In the genomic region with DNA sequence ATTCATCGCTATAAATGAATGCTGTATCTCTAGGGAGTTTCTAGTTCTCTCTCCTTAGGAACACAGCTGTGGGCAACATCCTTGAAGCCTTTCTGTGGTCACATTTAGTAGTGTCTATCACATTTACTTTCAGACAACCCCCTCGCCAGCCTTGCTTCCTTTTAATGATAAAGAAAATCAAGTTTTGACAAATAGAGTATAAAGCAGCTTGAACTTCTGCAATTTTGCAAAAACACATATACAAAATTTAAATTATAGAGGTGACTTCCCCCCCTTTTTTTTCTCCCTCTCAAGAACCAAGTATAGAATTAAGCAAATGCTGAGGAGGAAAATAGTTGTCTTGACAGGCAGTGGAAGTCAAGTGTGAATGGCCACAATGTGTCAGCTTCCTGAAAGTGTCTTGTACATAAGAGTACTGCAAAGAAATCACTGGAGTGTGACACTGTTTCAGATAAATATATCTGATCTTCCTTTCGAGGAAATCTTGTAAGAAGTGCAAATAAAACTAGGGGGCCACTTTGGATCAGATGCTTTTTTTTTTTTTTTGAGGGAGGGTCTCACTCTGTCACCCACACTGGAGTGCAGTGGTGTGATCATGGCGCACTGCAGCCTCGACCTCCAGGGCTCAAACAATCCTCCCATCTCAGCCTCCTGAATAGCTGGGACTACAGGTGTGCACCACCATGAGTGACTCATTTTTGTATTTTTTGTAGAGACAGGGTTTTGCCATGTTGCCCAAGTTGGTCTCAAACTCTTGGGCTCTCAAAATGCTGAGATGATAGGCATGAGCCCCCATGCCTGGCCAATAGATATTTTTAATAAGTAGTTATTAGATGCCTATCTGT, we compare ENCODE assay signal across 9 cellular contexts. TPM values are rescaled to one million over a fixed set of nuclear protein-coding genes. Genes with fewer than 3 reads are reported as not detected.
DNase-seq lines count a peak whose midpoint lies in the region; ATAC-seq, FAIRE-seq and TF ChIP-seq lines count a peak whose summit lies in the region.
"Had no signal": no experiment of that assay in that cellular context is flagged by ENCODE, and none has a peak within 500 bp of the region (broad histone marks: within the 10 kb centered on the region; RNA-seq: fewer than 3 reads in every experiment).

No MANE protein-coding gene starts in this region.

- H3K4me3 ChIP-seq in GM12878 (0 out of 2 replicates have a peak overlapping the region, but pooled peaks have one; percentile 6), psoas muscle (no peak overlapping the region)

- H3K9ac ChIP-seq in GM12878 (ENCODE audit: control insufficient read depth, insufficient read depth, low read length) = no peak overlapping the region

- H3K4me1 ChIP-seq in GM12878 (ENCODE audit: control insufficient read depth, insufficient read depth, low read length) (peaks cover 36% of the 10 kb centered on the region), psoas muscle (no peaks in the 10 kb centered on the region)

- no peak for TF ChIP-seq RAD21 in GM12878 (IDR thresholded peaks at IDR 0.05; ENCODE audit: insufficient read depth, low read depth, low read length)

- no TSS peak for BruUV-seq in GM12878 (replicated peaks; lab: Mats Ljungman, UMichigan)

- H3K36me3 ChIP-seq in GM12878 (ENCODE audit: control insufficient read depth in 2 of 2, insufficient read depth in 2 of 2, low read length in 1 of 2) = no peaks in the 10 kb centered on the region
- no peaks in the 10 kb centered on the region for H3K36me3 ChIP-seq in psoas muscle (ENCODE audit: insufficient read depth in 1 of 2, low read depth in 1 of 2)

- intact Hi-C loops in GM12878 (cut with micrococcal nuclease; ENCODE audit: unreplicated experiment) = loop anchor here (1.0 to 2.0 kb wide), 3 partner anchors 21 to 181 kb away; a partner anchor contains a TSS
- intact Hi-C loops in psoas muscle (cut with DNase I) = no loop called here

- POLR2A ChIA-PET in GM12878 (lab: Charles Lee) = interaction anchor here (0.7 to 2.6 kb wide), 7 partner anchors 11 to 96 kb away, joined by 3 to 10 read pairs (median 3); a partner anchor contains a TSS

- CTCF ChIA-PET in GM12878 (lab: Yijun Ruan, JAX) = interaction anchor here (0.6 to 9.5 kb wide), 15 partner anchors 20 to 1835 kb away, joined by 3 to 71 read pairs (median 5); a partner anchor contains a TSS

- ATAC-seq in GM21381 (IDR thresholded peaks at IDR 0.05; ENCODE audit: unreplicated experiment) (peak; percentile 82), HG03460 (IDR thresholded peaks at IDR 0.05; ENCODE audit: unreplicated experiment) (peak; percentile 81), GM12878 (peak; percentile 94), psoas muscle (no peak)

- no peak for TF ChIP-seq CTCF in GM10266 (IDR thresholded peaks at IDR 0.05; ENCODE audit: control insufficient read depth, insufficient read depth, low read depth, missing control alignments)
- no peak for TF ChIP-seq CTCF in GM12878 (IDR thresholded peaks at IDR 0.05 in 2 of 3, conservative IDR thresholded peaks at IDR 0.05 in 1 of 3; ENCODE audit: control insufficient read depth in 2 of 3, extremely low read depth in 1 of 3, insufficient read depth in 1 of 3, low read depth in 3 of 3, low read length in 3 of 3)
- TF ChIP-seq CTCF in psoas muscle (IDR thresholded peaks at IDR 0.05) = no peak

- TF ChIP-seq POLR2A in GM12878 (IDR thresholded peaks at IDR 0.05; ENCODE audit: low read depth, low read length) = no peak

- TF ChIP-seq EP300 in GM12878 (IDR thresholded peaks at IDR 0.05; ENCODE audit: borderline replicate concordance in 1 of 2, control insufficient read depth in 1 of 2, low read depth in 2 of 2, low read length in 2 of 2) = peak in 1 of 2 experiments; percentile 54; a peak in 2 of 4 replicates

- peaks cover 5% of the 10 kb centered on the region; the same call in 2 of the 3 replicates for H3K9me3 ChIP-seq in GM12878 (replicated peaks; ENCODE audit: control insufficient read depth, insufficient read depth, low read length)
- no peaks in the 10 kb centered on the region for H3K9me3 ChIP-seq in psoas muscle

- H3K27ac ChIP-seq in GM12878 (ENCODE audit: control insufficient read depth, insufficient read depth) = peak overlapping the region; percentile 71
- H3K27ac ChIP-seq in psoas muscle = no peak overlapping the region

- RAD21 ChIA-PET in GM12878 (lab: Charles Lee; ENCODE audit: unreplicated experiment) = interaction anchor here (0.6 to 5.5 kb wide), 16 partner anchors 20 to 352 kb away, joined by 3 to 51 read pairs (median 4); a partner anchor contains a TSS

- SMC1A ChIA-PET in GM12878 (lab: Charles Lee; ENCODE audit: uncharacterized antibody, unreplicated experiment) = interaction anchor here (0.6 to 8.0 kb wide), 21 partner anchors 9 to 322 kb away, joined by 3 to 103 read pairs (median 4); a partner anchor contains a TSS

- H3K27me3 ChIP-seq in GM12878 (replicated peaks in 1 of 2; ENCODE audit: control insufficient read depth in 2 of 2, insufficient read depth in 2 of 2, low read length in 1 of 2) (no peaks in the 10 kb centered on the region), psoas muscle (ENCODE audit: insufficient read depth in 3 of 3, low read length in 2 of 3) (no peaks in the 10 kb centered on the region)

- FAIRE-seq in GM12878 (lab: Jason Lieb, UNC) = peak; percentile 89

- H3K79me2 ChIP-seq in GM12878 (ENCODE audit: control insufficient read depth, insufficient read depth, low read length) = no peaks in the 10 kb centered on the region

- in situ Hi-C loops in GM12878 (cut with MboI) = no loop called here

- H2AFZ ChIP-seq in GM12878 (ENCODE audit: control insufficient read depth, low read depth, low read length) = no peak overlapping the region

- no peaks in the 10 kb centered on the region for H4K20me1 ChIP-seq in GM12878 (ENCODE audit: control insufficient read depth, insufficient read depth)

- DNase-seq in GM10266 (ENCODE audit: extremely low spot score) (peak; percentile 58), GM12878 (ENCODE audit: low read depth, low spot score) (peak; percentile 87), iPS-NIHi7 (ENCODE audit: extremely low spot score) (no peak), NCI-H774 (lab: John Stamatoyannopoulos, UW) (no peak), psoas muscle (no peak)
- no peak for DNase-seq in stimulated activated CD4-positive, alpha-beta T cell treated with anti-CD3 and anti-CD28 coated beads, Interleukin-2, amount 100 ng/mL, for 24 hours
- DNase-seq: NCI-H1092 treated with DMSO at 0.1 percent for 48 hours had no signal

- WGBS in GM12878 (ENCODE audit: insufficient coverage, insufficient replicate concordance, low lambda C conversion rate, missing lambda C conversion rate) = 0% methylated on average over 5 of the region's 5 CpGs
- WGBS in psoas muscle, 3 donors = 78 to 88% (median 80%) methylated on average over 5 of the region's 5 CpGs

- peak overlapping the region; percentile 73 for H3K4me2 ChIP-seq in GM12878 (ENCODE audit: control insufficient read depth, insufficient read depth)

TF ChIP-seq in GM12878, 131 proteins besides CTCF, POLR2A, EP300 and RAD21 (continues in another document):
- TF ChIP-seq TAF1 (IDR thresholded peaks at IDR 0.05; ENCODE audit: borderline replicate concordance, low read depth, low read length) (0 out of 2 replicates have a peak, but pooled peaks have one; percentile 18), KDM1A (IDR thresholded peaks at IDR 0.05; ENCODE audit: borderline replicate concordance) (no peak), POLR2AphosphoS5 (IDR thresholded peaks at IDR 0.05; ENCODE audit: low read length) (no peak), ESRRA (IDR thresholded peaks at IDR 0.05; ENCODE audit: low read length) (no peak), STAT1 (conservative IDR thresholded peaks at IDR 0.05) (no peak), HCFC1 (IDR thresholded peaks at IDR 0.05; ENCODE audit: low read length) (no peak), MEF2B (IDR thresholded peaks at IDR 0.05; ENCODE audit: partially characterized antibody, poor library complexity, severe bottlenecking) (peak; percentile 78)

RNA-seq across cellular contexts. Expression of a gene that starts 21.0 kb away (rescaled TPM):
- 5.2 and 5.5 TPM in 2 replicates for total RNA-seq in GM12878 (2013; cell fraction: nucleolus; rRNA removed)
- 8.3 and 10.1 TPM in 2 replicates for total RNA-seq in GM12878 (2014; rRNA removed)
- 9.6 TPM in 2 replicates for total RNA-seq in GM12878 (2014; rRNA removed; fragmentation: Illumina TruSeq; extraction: Trizol)
- 6.4 and 7.3 TPM in 2 replicates for total RNA-seq in GM12878 (2021)
- polyA plus RNA-seq in GM12878 (2011; ENCODE audit: low read depth) = 4.3 TPM
- 8.8 and 9.5 TPM in 2 replicates for polyA plus RNA-seq in GM12878 (2011; rRNA removed)
- polyA plus RNA-seq in GM12878 (2011; cell fraction: cytosol; rRNA removed) = 7.1 and 7.3 TPM in 2 replicates
- polyA plus RNA-seq in GM12878 (2011; cell fraction: nucleus; rRNA removed) = 3.9 TPM in 2 replicates
- polyA plus RNA-seq in GM12878 (2012) = 4.4 and 7.3 TPM in 2 replicates
- 11.0 and 13.2 TPM in 2 replicates for polyA plus RNA-seq in GM12878 (2014; fragmentation: Illumina TruSeq; extraction: Trizol)
- polyA plus RNA-seq in GM12878 (2014; fragmentation: Nextera tagmentation; extraction: Ambion mirVana) = 1 to 10 TPM; 3.4 to 3.7 TPM
- polyA plus RNA-seq in GM12878 (2014; rRNA removed) = 6.4 and 8.2 TPM in 2 replicates
- 1 to 10 TPM; 2.3 to 3.6 TPM for polyA plus RNA-seq in GM12878 (2016; fragmentation: Nextera tagmentation; extraction: Ambion mirVana)
- 11.1 and 14.2 TPM in 2 replicates for polyA minus RNA-seq in GM12878 (2011; rRNA and poly(A)+ RNA removed)
- 1.9 and 2.8 TPM in 2 replicates for polyA minus RNA-seq in GM12878 (2011; cell fraction: cytosol; rRNA and poly(A)+ RNA removed)
- polyA minus RNA-seq in GM12878 (2011; cell fraction: nucleus; rRNA and poly(A)+ RNA removed) = 5.4 and 8.6 TPM in 2 replicates
- total RNA-seq in psoas muscle = 1 to 10 TPM; 1.0 to 4.0 (median 1.8) TPM
- polyA plus RNA-seq in psoas muscle = under 1 TPM; 0.47 to 0.81 (median 0.49) TPM

RNA-seq across cellular contexts. Expression of a gene that starts 55.2 kb away (rescaled TPM):
- total RNA-seq in GM12878 (2013; cell fraction: nucleolus; rRNA removed) = 0.42 and 0.54 TPM in 2 replicates
- total RNA-seq in GM12878 (2014; rRNA removed) (0.23 and 0.65 TPM in 2 replicates), GM12878 (2014; rRNA removed; fragmentation: Illumina TruSeq; extraction: Trizol) (0.27 and 0.60 TPM in 2 replicates), GM12878 (2021) (0.41 and 0.66 TPM in 2 replicates), psoas muscle (under 1 TPM in 3 of 4 donors, not detected in 1; 0.48 to 0.62 (median 0.49) TPM)
- polyA plus RNA-seq in GM12878 (2011; ENCODE audit: low read depth) = not detected
- polyA plus RNA-seq in GM12878 (2011; rRNA removed) (not detected in 2 replicates), GM12878 (2014; fragmentation: Illumina TruSeq; extraction: Trizol) (0.65 and 0.78 TPM in 2 replicates), GM12878 (2014; fragmentation: Nextera tagmentation; extraction: Ambion mirVana) (under 1 TPM; 0.53 TPM), GM12878 (2014; rRNA removed) (0.58 TPM in 2 replicates), GM12878 (2016; fragmentation: Nextera tagmentation; extraction: Ambion mirVana) (under 1 TPM; 0.13 to 0.20 TPM), psoas muscle (under 1 TPM; 0.10 to 0.41 (median 0.14) TPM)
- 0.05 and 0.06 TPM in 2 replicates for polyA plus RNA-seq in GM12878 (2011; cell fraction: cytosol; rRNA removed)
- not detected in 2 replicates for polyA plus RNA-seq in GM12878 (2011; cell fraction: nucleus; rRNA removed)
- polyA plus RNA-seq in GM12878 (2012) = 0.19 and 0.27 TPM in 2 replicates
- polyA minus RNA-seq in GM12878 (2011; rRNA and poly(A)+ RNA removed) = not detected in 2 replicates
- not detected in 2 replicates for polyA minus RNA-seq in GM12878 (2011; cell fraction: cytosol; rRNA and poly(A)+ RNA removed)
- not detected in 2 replicates for polyA minus RNA-seq in GM12878 (2011; cell fraction: nucleus; rRNA and poly(A)+ RNA removed)

Comparison
In these comparisons a context has a peak if more than half of its experiments do, and no peak if none do; other contexts are left out.
1. DNase-seq: peak in GM10266 (single experiment) and GM12878 (single experiment); none in iPS-NIHi7 (single experiment), NCI-H774 (single experiment), stimulated activated CD4-positive, alpha-beta T cell treated with anti-CD3 and anti-CD28 coated beads, Interleukin-2, amount 100 ng/mL, for 24 hours (0 of 2) and psoas muscle (0 of 2).
2. ATAC-seq: peak in GM21381 (single experiment), HG03460 (single experiment) and GM12878 (single experiment); none in psoas muscle (0 of 4).